ENCODE assay signal across 8 cellular contexts in the genomic region with DNA sequence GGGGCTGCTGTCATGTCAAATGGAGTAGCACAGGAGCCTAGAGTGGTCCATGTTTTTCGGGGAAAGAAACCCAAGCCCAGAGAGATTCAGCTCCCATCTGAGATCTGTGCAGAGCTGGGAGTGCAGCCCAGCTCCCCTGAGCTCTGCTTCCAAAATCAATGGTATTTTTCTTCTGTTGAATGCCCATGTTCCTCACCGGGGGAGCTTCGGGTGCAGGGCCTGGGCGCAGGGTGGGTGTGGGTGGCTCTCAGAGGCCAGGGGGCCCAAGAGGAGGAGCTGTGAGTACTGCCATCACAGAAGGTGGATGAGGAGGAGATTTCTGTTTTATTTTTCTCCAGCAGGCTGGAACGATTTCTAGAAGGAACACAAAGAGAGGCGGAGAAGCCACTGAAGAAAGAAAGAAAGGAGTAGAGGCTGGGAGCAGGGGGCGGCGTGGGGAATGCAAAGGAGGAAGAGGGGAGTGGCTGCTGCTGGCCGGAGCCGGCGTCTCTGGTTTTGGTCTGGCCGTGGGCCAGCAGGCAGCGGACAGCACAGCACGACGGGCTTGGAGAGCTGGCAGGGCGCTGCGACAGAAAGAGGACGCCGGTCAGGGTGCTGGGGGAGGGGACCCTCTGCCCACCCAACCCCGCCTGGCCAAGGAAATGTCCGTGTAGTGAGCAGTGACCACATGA.
DNase-seq lines count a peak whose midpoint lies in the region; ATAC-seq, FAIRE-seq and TF ChIP-seq lines count a peak whose summit lies in the region.

No MANE protein-coding gene starts in this region.

- H3K9me3 ChIP-seq in pancreas: no peaks in the 10 kb centered on the region
- H3K9me3 ChIP-seq in CD4-positive, alpha-beta T cell (ENCODE audit: control insufficient read depth, low read length): no peaks in the 10 kb centered on the region

- H3K4me1 Mint-ChIP-seq in CD4-positive, alpha-beta T cell (ENCODE audit: low read depth): no peaks in the 10 kb centered on the region

- H3K27ac ChIP-seq in pancreas: no peak overlapping the region
- no peak overlapping the region for H3K27ac ChIP-seq in CD4-positive, alpha-beta T cell (ENCODE audit: low read depth, low read length)

- 10 to 16% methylated on average over 21 of the region's 21 CpGs for WGBS in pancreas, 2 donors

- no peaks in the 10 kb centered on the region for H3K27me3 ChIP-seq in pancreas
- H3K27me3 ChIP-seq in CD4-positive, alpha-beta T cell (ENCODE audit: control insufficient read depth, insufficient read depth, low read length): no peaks in the 10 kb centered on the region

- peak; percentile 46 to 78 (median 72) for ATAC-seq in pancreas
- ATAC-seq in CD4-positive, alpha-beta T cell (ENCODE audit: poor library complexity): no peak
- no peak for ATAC-seq in activated naive CD4-positive, alpha-beta T cell treated with anti-CD3 and anti-CD28 coated beads, Interleukin-2, amount 50 U/mL, for 72 hours

- no peak for TF ChIP-seq CTCF in fibroblast of pulmonary artery (IDR thresholded peaks at IDR 0.05; ENCODE audit: low read length, missing control alignments)
- no peak for TF ChIP-seq CTCF in pancreas (IDR thresholded peaks at IDR 0.05)
- TF ChIP-seq CTCF in CD4-positive, alpha-beta T cell (IDR thresholded peaks at IDR 0.05): no peak

- H3K4me1 ChIP-seq in pancreas: peaks cover 0 to 10% (median 6%) of the 10 kb centered on the region in 3 donors

- FAIRE-seq in pancreas (lab: Jason Lieb, UNC): no peak

- H3K36me3 ChIP-seq in pancreas: no peaks in the 10 kb centered on the region

- POLR2A ChIA-PET in CD4-positive, alpha-beta T cell (lab: Charles Lee): no interaction called here

- H3K4me3 Mint-ChIP-seq in CD4-positive, alpha-beta T cell: no peak overlapping the region

- CTCF ChIA-PET in CD4-positive, alpha-beta T cell (lab: Charles Lee): interaction anchor here (0.8 to 1.9 kb wide), 5 partner anchors 76 to 223 kb away, joined by 3 to 8 read pairs (median 4); a partner anchor contains a TSS

- H3K27me3 Mint-ChIP-seq in CD4-positive, alpha-beta T cell: peaks cover 47% of the 10 kb centered on the region

- DNase-seq in C1 segment of cervical spinal cord (lab: John Stamatoyannopoulos, UW): peak in 11 of 14 donors; percentile 6 to 59 (median 36)
- DNase-seq in RPMI7951 (ENCODE audit: low read depth): peak; percentile 77
- peak; percentile 71 for DNase-seq in fibroblast of pulmonary artery (ENCODE audit: low read depth)
- DNase-seq in pancreas: peak; percentile 43 to 82 (median 60)
- no peak for DNase-seq in NCI-H2171 (lab: John Stamatoyannopoulos, UW)
- no peak for DNase-seq in CD4-positive, alpha-beta T cell
- no peak for DNase-seq in NCI-H524 (lab: John Stamatoyannopoulos, UW)
- no peak for DNase-seq in activated naive CD4-positive, alpha-beta T cell treated with anti-CD3 and anti-CD28 coated beads, Interleukin-2, amount 50 U/mL, for 72 hours (ENCODE audit: low spot score in 2 of 2)

- H3K9me3 Mint-ChIP-seq in CD4-positive, alpha-beta T cell: no peaks in the 10 kb centered on the region
- peaks cover 4% of the 10 kb centered on the region in 2 donors for H3K9me3 Mint-ChIP-seq in activated naive CD4-positive, alpha-beta T cell treated with anti-CD3 and anti-CD28 coated beads, Interleukin-2, amount 50 U/mL, for 72 hours

- H3K4me3 ChIP-seq in fibroblast of pulmonary artery (replicated peaks; ENCODE audit: low read depth, low read length) (peak overlapping the region; percentile 31), pancreas (peak overlapping the region in 1 of 4 donors; percentile 19)

- no peaks in the 10 kb centered on the region for H3K36me3 Mint-ChIP-seq in CD4-positive, alpha-beta T cell (ENCODE audit: low read depth)
- peaks cover 5% of the 10 kb centered on the region in 2 donors for H3K36me3 Mint-ChIP-seq in activated naive CD4-positive, alpha-beta T cell treated with anti-CD3 and anti-CD28 coated beads, Interleukin-2, amount 50 U/mL, for 72 hours

- intact Hi-C loops in pancreas (cut with DNase I): no loop called here
- intact Hi-C loops in CD4-positive, alpha-beta T cell (cut with DNase I, micrococcal nuclease): no loop called here

- no peak overlapping the region for H3K27ac Mint-ChIP-seq in CD4-positive, alpha-beta T cell
- H3K27ac Mint-ChIP-seq in activated naive CD4-positive, alpha-beta T cell treated with anti-CD3 and anti-CD28 coated beads, Interleukin-2, amount 50 U/mL, for 72 hours: no peak overlapping the region

Comparison
In these comparisons a context has a peak if more than half of its experiments do, and no peak if none do; other contexts are left out.
1. DNase-seq: peak in C1 segment of cervical spinal cord (11 of 14), RPMI7951 (single experiment), fibroblast of pulmonary artery (single experiment) and pancreas (6 of 6); none in NCI-H2171 (single experiment), CD4-positive, alpha-beta T cell (0 of 10), NCI-H524 (0 of 2) and activated naive CD4-positive, alpha-beta T cell treated with anti-CD3 and anti-CD28 coated beads, Interleukin-2, amount 50 U/mL, for 72 hours (0 of 2).
2. ATAC-seq: peak in pancreas (4 of 4); none in CD4-positive, alpha-beta T cell (single experiment) and activated naive CD4-positive, alpha-beta T cell treated with anti-CD3 and anti-CD28 coated beads, Interleukin-2, amount 50 U/mL, for 72 hours (0 of 2).